Comparison of ENCODE assay signal across 8 cellular contexts in genomic region chr12:77064891-77065360, GRCh38. TPM values are rescaled to one million over a fixed set of nuclear protein-coding genes. Genes with fewer than 3 reads are reported as not detected.
A peak's percentile ranks its signal among the peaks of the same experiment; 100 is the strongest.
DNase-seq lines count a peak whose midpoint lies in the region; ATAC-seq, FAIRE-seq and TF ChIP-seq lines count a peak whose summit lies in the region.

No MANE protein-coding gene starts in this region.

- TF ChIP-seq CTCF in C4-2B (conservative IDR thresholded peaks at IDR 0.05) = no peak
- no peak for TF ChIP-seq CTCF in fibroblast of the aortic adventitia (IDR thresholded peaks at IDR 0.05; ENCODE audit: insufficient read depth, low read length)
- no peak for TF ChIP-seq CTCF in pancreas (IDR thresholded peaks at IDR 0.05)

- H3K27ac ChIP-seq in C4-2B (peak overlapping the region; percentile 90), HUES48 (ENCODE audit: low read depth, low read length) (peak overlapping the region; percentile 97), pancreas (no peak overlapping the region)

- intact Hi-C loops in pancreas (cut with DNase I) = no loop called here

- H3K36me3 ChIP-seq in HUES48 (ENCODE audit: control insufficient read depth, insufficient read depth, low read length) (peaks cover 41% of the 10 kb centered on the region), pancreas (no peaks in the 10 kb centered on the region)

- WGBS in pancreas, 2 donors = 1 to 2% methylated on average over 24 of the region's 24 CpGs

- H3K27me3 ChIP-seq in HUES48 (ENCODE audit: control insufficient read depth, insufficient read depth, low read length) (no peaks in the 10 kb centered on the region), pancreas (peaks cover 0 to 19% (median 0%) of the 10 kb centered on the region in 4 donors)

- ATAC-seq in GM21360 (IDR thresholded peaks at IDR 0.05; ENCODE audit: unreplicated experiment) (peak; percentile 6), pancreas (peak; percentile 28 to 43 (median 32)), HG03457 (IDR thresholded peaks at IDR 0.05; ENCODE audit: unreplicated experiment) (no peak)

- peak overlapping the region; percentile 90 for H3K9ac ChIP-seq in HUES48 (ENCODE audit: low read depth, low read length)

- H3K4me3 ChIP-seq in HUES48 (ENCODE audit: low read depth, low read length) (peak overlapping the region; percentile 89), fibroblast of the aortic adventitia (ENCODE audit: low read depth, low read length) (peak overlapping the region; percentile 81), pancreas (peak overlapping the region; percentile 52 to 84 (median 70))

- H3K4me1 ChIP-seq in HUES48 (ENCODE audit: control insufficient read depth, insufficient read depth, low read length) (peaks cover 14% of the 10 kb centered on the region), pancreas (no peaks in the 10 kb centered on the region)

- peak; percentile 39 for DNase-seq in activated CD4-positive, alpha-beta T cell treated with anti-CD3 and anti-CD28 coated beads for 48 hours
- no peak for DNase-seq in fibroblast of the aortic adventitia (ENCODE audit: low read depth)
- peak in 1 of 6 donors; percentile 77 for DNase-seq in pancreas
- no peak for DNase-seq in dedifferentiated amniotic fluid mesenchymal stem cell (ENCODE audit: extremely low spot score)

- no peak for FAIRE-seq in pancreas (lab: Jason Lieb, UNC)

- H3K9me3 ChIP-seq in HUES48 (ENCODE audit: control insufficient read depth, insufficient read depth, low read length) (no peaks in the 10 kb centered on the region), pancreas (no peaks in the 10 kb centered on the region)

RNA-seq across cellular contexts. Expression of gene E2F7, which starts 0.4 kb away (rescaled TPM):
- total RNA-seq in fibroblast of the aortic adventitia (ENCODE audit: low replicate concordance) (2.3 and 23.4 TPM in 2 replicates), pancreas (under 1 TPM in 5 of 6 donors, not detected in 1; 0.20 to 0.73 (median 0.28) TPM)
- under 1 TPM in 1 of 2 donors, not detected in 1; 0.08 TPM for polyA plus RNA-seq in pancreas

Comparison
In these comparisons a context has a peak if more than half of its experiments do, and no peak if none do; other contexts are left out.
1. H3K27ac ChIP-seq: peak in C4-2B (single experiment) and HUES48 (single experiment); none in pancreas (0 of 4).
2. Peak in every context shown above with its lines, with median percentiles within 50 percentile points of each other: H3K4me3 ChIP-seq.